ENCODE assay signal across 2 cellular contexts in genomic region chr7:17248527-17248926, GRCh38.
A peak's percentile ranks its signal among the peaks of the same experiment; 100 is the strongest.
TF ChIP-seq lines count a peak whose summit lies in the region.

No MANE protein-coding gene starts in this region.

TF ChIP-seq in liver, 16 proteins besides CTCF, POLR2A, EP300 and RAD21:
- peak; percentile 14 to 28 for TF ChIP-seq HNF4A (conservative IDR thresholded peaks at IDR 0.05)
- TF ChIP-seq REST (IDR thresholded peaks at IDR 0.05), result no peak
- no peak for TF ChIP-seq JUND (IDR thresholded peaks at IDR 0.05)
- TF ChIP-seq EGR1 (IDR thresholded peaks at IDR 0.05; ENCODE audit: low read depth in 2 of 2), result no peak
- peak in 1 of 2 donors; percentile 33 for TF ChIP-seq RXRA (IDR thresholded peaks at IDR 0.05)

TF ChIP-seq in HepG2, 621 proteins besides CTCF, POLR2A, EP300 and RAD21:
- TF ChIP-seq ZGPAT (CRISPR knock-in tag; IDR thresholded peaks at IDR 0.05), result no peak
- TF ChIP-seq ZSCAN22 (CRISPR knock-in tag; IDR thresholded peaks at IDR 0.05), result no peak
- TF ChIP-seq JUN (CRISPR knock-in tag; IDR thresholded peaks at IDR 0.05), result no peak
- TF ChIP-seq SIX1 (CRISPR knock-in tag; IDR thresholded peaks at IDR 0.05; ENCODE audit: borderline replicate concordance), result no peak
- TF ChIP-seq ZMYM2 (CRISPR knock-in tag; IDR thresholded peaks at IDR 0.05), result no peak
- no peak for TF ChIP-seq ZNF382 (CRISPR knock-in tag; IDR thresholded peaks at IDR 0.05; ENCODE audit: borderline replicate concordance)
